Comparison of ENCODE assay signal across 18 cellular contexts in genomic region chr12:73867147-73867546, GRCh38.
DNase-seq lines count a peak whose midpoint lies in the region; ATAC-seq and TF ChIP-seq lines count a peak whose summit lies in the region.
"Had no signal": no experiment of that assay in that cellular context is flagged by ENCODE, and none has a peak within 500 bp of the region (broad histone marks: within the 10 kb centered on the region; RNA-seq: fewer than 3 reads in every experiment).

No MANE protein-coding gene starts in this region.

- H3K9me3 ChIP-seq in RWPE2 (ENCODE audit: severe bottlenecking) = no peaks in the 10 kb centered on the region
- H3K9me3 ChIP-seq: BLaER1 had no signal

- no peaks in the 10 kb centered on the region for H3K27me3 ChIP-seq in RWPE2 (ENCODE audit: insufficient read depth, poor library complexity, severe bottlenecking)
- H3K27me3 ChIP-seq: BLaER1 had no signal

- H3K4me1 ChIP-seq in RWPE2 (ENCODE audit: insufficient read depth, poor library complexity, severe bottlenecking) = peaks cover 23% of the 10 kb centered on the region
- H3K4me1 ChIP-seq: BLaER1 had no signal

- ATAC-seq in RWPE2 (ENCODE audit: low read depth) = peak; percentile 33; the same call in 1 of the 3 replicates
- no peak for ATAC-seq in HG02885 (IDR thresholded peaks at IDR 0.05; ENCODE audit: poor library complexity, unreplicated experiment)
- ATAC-seq in GM19395 (IDR thresholded peaks at IDR 0.05; ENCODE audit: unreplicated experiment) = no peak
- ATAC-seq: GM23338, HCT116, HepG2 had no signal

- no peak overlapping the region for H3K27ac ChIP-seq in RWPE2 (ENCODE audit: poor library complexity, severe bottlenecking)
- H3K27ac ChIP-seq: BLaER1 had no signal

- peak; percentile 4 for DNase-seq in COLO829 (ENCODE audit: low spot score)
- DNase-seq in ELR (ENCODE audit: low read depth) = peak; percentile 10
- no peak for DNase-seq in RWPE2 (ENCODE audit: low spot score)
- peak; percentile 1 for DNase-seq in fibroblast of pulmonary artery (ENCODE audit: low read depth)
- DNase-seq in mucosa of gallbladder (ENCODE audit: low spot score) = no peak
- no peak for DNase-seq in activated CD4-positive, alpha-beta T cell treated with anti-CD3 and anti-CD28 coated beads, Interleukin-2, amount 50 U/mL, for 1 hour
- DNase-seq: 8988T; Calu3; CD4-positive, alpha-beta memory T cell; GDM1; H7; HFFc6 had no signal

- no peaks in the 10 kb centered on the region for H3K36me3 ChIP-seq in RWPE2 (ENCODE audit: low read depth)
- H3K36me3 ChIP-seq: BLaER1 had no signal

- TF ChIP-seq CTCF in RWPE2 (IDR thresholded peaks at IDR 0.05; ENCODE audit: poor library complexity, severe bottlenecking) (no peak), fibroblast of pulmonary artery (IDR thresholded peaks at IDR 0.05; ENCODE audit: low read length, missing control alignments) (no peak)

- no peak overlapping the region for H3K4me3 ChIP-seq in RWPE2 (ENCODE audit: severe bottlenecking)
- H3K4me3 ChIP-seq in fibroblast of pulmonary artery (replicated peaks; ENCODE audit: low read depth, low read length) = no peak overlapping the region
- H3K4me3 ChIP-seq: BLaER1, GM23338 had no signal

Comparison
In these comparisons a context has a peak if more than half of its experiments do, and no peak if none do; other contexts are left out.
1. DNase-seq: peak in COLO829 (single experiment), ELR (single experiment) and fibroblast of pulmonary artery (single experiment); none in RWPE2 (single experiment), mucosa of gallbladder (single experiment) and activated CD4-positive, alpha-beta T cell treated with anti-CD3 and anti-CD28 coated beads, Interleukin-2, amount 50 U/mL, for 1 hour (single experiment).